In the genomic region with DNA sequence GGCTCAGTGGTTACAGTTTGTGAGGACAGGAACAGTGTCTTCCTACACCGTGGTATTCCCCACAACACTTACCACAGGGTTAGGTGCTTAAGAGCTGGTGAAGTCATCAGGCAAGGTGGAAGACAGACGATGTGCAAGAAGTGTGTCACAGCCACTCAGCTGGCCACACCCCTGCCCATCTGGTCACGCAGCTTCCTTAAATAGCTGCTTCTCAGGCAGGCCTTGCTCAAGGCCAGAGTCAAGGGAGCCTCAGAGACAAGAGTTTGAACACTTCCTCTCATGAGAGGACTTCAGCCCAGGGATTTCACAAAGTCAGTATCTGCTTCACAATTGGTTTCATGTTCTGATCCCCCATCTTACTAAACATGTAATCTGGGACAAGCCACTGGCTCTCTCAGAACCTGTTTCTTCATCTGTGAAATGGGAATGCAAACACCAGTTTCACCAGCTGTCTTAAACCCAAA, we compare ENCODE assay signal across 8 cellular contexts.
DNase-seq lines count a peak whose midpoint lies in the region; ATAC-seq and TF ChIP-seq lines count a peak whose summit lies in the region.

No MANE protein-coding gene starts in this region.

- H3K27ac Mint-ChIP-seq in activated T-helper 2 cell treated with anti-CD3 and anti-CD28 coated beads, Interferon-gamma antibody, Interleukin-2, Interleukin-4, amounts not matched to agents 10 μg/mL and 5 μg/mL and 100 μg/mL, durations not matched to agents 14 hours and 24 hours and 36 hours, result no peak overlapping the region
- no peak overlapping the region for H3K27ac Mint-ChIP-seq in activated naive CD4-positive, alpha-beta T cell treated with anti-CD3 and anti-CD28 coated beads, Interleukin-2, amount 10 ng/mL, durations not matched to agents 7 days and 5 days

- H3K9me3 ChIP-seq in WERI-Rb-1 (ENCODE audit: severe bottlenecking) (no peaks in the 10 kb centered on the region), lung (ENCODE audit: control insufficient read depth in 2 of 2, insufficient read depth in 1 of 2, low read length in 1 of 2) (no peaks in the 10 kb centered on the region)

- H3K36me3 ChIP-seq in WERI-Rb-1 (peaks cover 26% of the 10 kb centered on the region), lung (ENCODE audit: control insufficient read depth in 2 of 2, insufficient read depth in 2 of 2, low read length in 2 of 2) (peaks cover 0 to 3% of the 10 kb centered on the region in 2 donors)

- H3K4me1 ChIP-seq in lung (ENCODE audit: control insufficient read depth in 2 of 2, insufficient read depth in 2 of 2, low read length in 2 of 2), result peaks cover 0 to 5% of the 10 kb centered on the region in 2 donors

- peak; percentile 22 for DNase-seq in GM03348 (ENCODE audit: low spot score)
- peak; percentile 65 for DNase-seq in WERI-Rb-1
- DNase-seq in lung (ENCODE audit: low spot score), result peak; percentile 76
- no peak for DNase-seq in activated T-helper 2 cell treated with anti-CD3 and anti-CD28 coated beads, Interferon-gamma antibody, Interleukin-2, Interleukin-4, amounts not matched to agents 10 μg/mL and 5 μg/mL and 100 μg/mL, durations not matched to agents 14 hours and 24 hours and 36 hours (ENCODE audit: low spot score)
- DNase-seq in activated naive CD4-positive, alpha-beta T cell treated with anti-CD3 and anti-CD28 coated beads, Interleukin-2, amount 10 ng/mL, durations not matched to agents 7 days and 5 days, result no peak
- DNase-seq in cerebellum (ENCODE audit: low spot score), result no peak

- H3K27ac ChIP-seq in WERI-Rb-1 (no peak overlapping the region), lung (ENCODE audit: low read depth in 1 of 2, low read length in 1 of 2) (peak overlapping the region in 1 of 2 donors; percentile 74)

- no peaks in the 10 kb centered on the region for H3K36me3 Mint-ChIP-seq in activated T-helper 2 cell treated with anti-CD3 and anti-CD28 coated beads, Interferon-gamma antibody, Interleukin-2, Interleukin-4, amounts not matched to agents 10 μg/mL and 5 μg/mL and 100 μg/mL, durations not matched to agents 14 hours and 24 hours and 36 hours (ENCODE audit: low read depth)
- no peaks in the 10 kb centered on the region for H3K36me3 Mint-ChIP-seq in activated naive CD4-positive, alpha-beta T cell treated with anti-CD3 and anti-CD28 coated beads, Interleukin-2, amount 10 ng/mL, durations not matched to agents 7 days and 5 days

- peaks cover 5% of the 10 kb centered on the region for H3K27me3 Mint-ChIP-seq in activated T-helper 2 cell treated with anti-CD3 and anti-CD28 coated beads, Interferon-gamma antibody, Interleukin-2, Interleukin-4, amounts not matched to agents 10 μg/mL and 5 μg/mL and 100 μg/mL, durations not matched to agents 14 hours and 24 hours and 36 hours (ENCODE audit: low read depth)
- peaks cover 4% of the 10 kb centered on the region for H3K27me3 Mint-ChIP-seq in activated naive CD4-positive, alpha-beta T cell treated with anti-CD3 and anti-CD28 coated beads, Interleukin-2, amount 10 ng/mL, durations not matched to agents 7 days and 5 days

- no peaks in the 10 kb centered on the region for H3K27me3 ChIP-seq in WERI-Rb-1 (ENCODE audit: insufficient read depth, low read depth, severe bottlenecking)
- no peaks in the 10 kb centered on the region for H3K27me3 ChIP-seq in lung (ENCODE audit: control insufficient read depth, insufficient read depth)

- no peaks in the 10 kb centered on the region for H3K9me3 Mint-ChIP-seq in activated T-helper 2 cell treated with anti-CD3 and anti-CD28 coated beads, Interferon-gamma antibody, Interleukin-2, Interleukin-4, amounts not matched to agents 10 μg/mL and 5 μg/mL and 100 μg/mL, durations not matched to agents 14 hours and 24 hours and 36 hours
- no peaks in the 10 kb centered on the region for H3K9me3 Mint-ChIP-seq in activated naive CD4-positive, alpha-beta T cell treated with anti-CD3 and anti-CD28 coated beads, Interleukin-2, amount 10 ng/mL, durations not matched to agents 7 days and 5 days

- intact Hi-C loops in activated T-helper 2 cell treated with anti-CD3 and anti-CD28 coated beads, Interferon-gamma antibody, Interleukin-2, Interleukin-4, amounts not matched to agents 10 μg/mL and 5 μg/mL and 100 μg/mL, durations not matched to agents 14 hours and 24 hours and 36 hours (cut with micrococcal nuclease), result no loop called here

- H3K4me1 Mint-ChIP-seq in activated T-helper 2 cell treated with anti-CD3 and anti-CD28 coated beads, Interferon-gamma antibody, Interleukin-2, Interleukin-4, amounts not matched to agents 10 μg/mL and 5 μg/mL and 100 μg/mL, durations not matched to agents 14 hours and 24 hours and 36 hours (ENCODE audit: low read depth), result peaks cover 9% of the 10 kb centered on the region
- H3K4me1 Mint-ChIP-seq in activated naive CD4-positive, alpha-beta T cell treated with anti-CD3 and anti-CD28 coated beads, Interleukin-2, amount 10 ng/mL, durations not matched to agents 7 days and 5 days, result peaks cover 6% of the 10 kb centered on the region

- ATAC-seq in GM19467 (IDR thresholded peaks at IDR 0.05; ENCODE audit: unreplicated experiment) (peak; percentile 91), HG03439 (IDR thresholded peaks at IDR 0.05; ENCODE audit: unreplicated experiment) (peak; percentile 97), lung (ENCODE audit: insufficient read depth, low FRiP score) (peak; percentile 59)

- no peak overlapping the region for H3K4me3 ChIP-seq in WERI-Rb-1 (ENCODE audit: low read depth, low read length)
- H3K4me3 ChIP-seq in lung, result no peak overlapping the region

- CTCF ChIA-PET in activated naive CD4-positive, alpha-beta T cell treated with anti-CD3 and anti-CD28 coated beads, Interleukin-2, amount 10 ng/mL, durations not matched to agents 7 days and 5 days (lab: Charles Lee), result no interaction called here

- H3K4me3 Mint-ChIP-seq in activated T-helper 2 cell treated with anti-CD3 and anti-CD28 coated beads, Interferon-gamma antibody, Interleukin-2, Interleukin-4, amounts not matched to agents 10 μg/mL and 5 μg/mL and 100 μg/mL, durations not matched to agents 14 hours and 24 hours and 36 hours (ENCODE audit: low read depth), result no peak overlapping the region
- no peak overlapping the region for H3K4me3 Mint-ChIP-seq in activated naive CD4-positive, alpha-beta T cell treated with anti-CD3 and anti-CD28 coated beads, Interleukin-2, amount 10 ng/mL, durations not matched to agents 7 days and 5 days

- TF ChIP-seq CTCF in WERI-Rb-1 (IDR thresholded peaks at IDR 0.05; ENCODE audit: low read depth, low read length) (no peak), lung (IDR thresholded peaks at IDR 0.05; ENCODE audit: control extremely low read depth, extremely low read depth) (no peak)

- WGBS in lung, 2 donors, result 20 to 37% methylated on average over 3 of the region's 3 CpGs

Comparison
In these comparisons a context has a peak if more than half of its experiments do, and no peak if none do; other contexts are left out.
1. DNase-seq: peak in GM03348 (single experiment), WERI-Rb-1 (single experiment) and lung (single experiment); none in activated T-helper 2 cell treated with anti-CD3 and anti-CD28 coated beads, Interferon-gamma antibody, Interleukin-2, Interleukin-4, amounts not matched to agents 10 μg/mL and 5 μg/mL and 100 μg/mL, durations not matched to agents 14 hours and 24 hours and 36 hours (single experiment), activated naive CD4-positive, alpha-beta T cell treated with anti-CD3 and anti-CD28 coated beads, Interleukin-2, amount 10 ng/mL, durations not matched to agents 7 days and 5 days (single experiment) and cerebellum (single experiment).
2. Peak in every context shown above with its lines, with median percentiles within 50 percentile points of each other: ATAC-seq.